27 cellular contexts compared by ENCODE assay signal in genomic region chr18:77020561-77020960, GRCh38.
A peak's percentile ranks its signal among the peaks of the same experiment; 100 is the strongest.
DNase-seq lines count a peak whose midpoint lies in the region; ATAC-seq and TF ChIP-seq lines count a peak whose summit lies in the region.
"Had no signal": no experiment of that assay in that cellular context is flagged by ENCODE, and none has a peak within 500 bp of the region (broad histone marks: within the 10 kb centered on the region; RNA-seq: fewer than 3 reads in every experiment).

No MANE protein-coding gene starts in this region.

- H3K27ac ChIP-seq in HEK293 (ENCODE audit: extremely low read depth, low read depth, low read length) = no peak overlapping the region
- H3K27ac ChIP-seq in caudate nucleus (ENCODE audit: low read depth, low read length) = peak overlapping the region; percentile 96
- H3K27ac ChIP-seq: cardiac muscle cell, heart left ventricle, Peyer's patch, thoracic aorta, VCaP had no signal

- no peak for TF ChIP-seq CTCF in HEK293 (tag by site-specific recombination; IDR thresholded peaks at IDR 0.05)

- H3K4me3 Mint-ChIP-seq in stimulated activated memory B cell treated with anti-CD40 and anti-IgM and Interleukin-4, amounts not matched to agents 10 μg/mL and 1 μg/mL and 100 μg/mL, for 72 hours = no peak overlapping the region
- H3K4me3 Mint-ChIP-seq: activated CD8-positive, alpha-beta memory T cell treated with anti-CD3 and anti-CD28 coated beads, Interleukin-2, amount 10 ng/mL, durations not matched to agents 7 days and 5 days; activated T-cell treated with anti-CD3 and anti-CD28 coated beads, Interleukin-2, amount 50 U/mL, for 4 hours; naive B cell had no signal

- peaks cover 21% of the 10 kb centered on the region for H3K4me1 Mint-ChIP-seq in stimulated activated memory B cell treated with anti-CD40 and anti-IgM and Interleukin-4, amounts not matched to agents 10 μg/mL and 1 μg/mL and 100 μg/mL, for 72 hours

- H3K27ac Mint-ChIP-seq in stimulated activated memory B cell treated with anti-CD40 and anti-IgM and Interleukin-4, amounts not matched to agents 10 μg/mL and 1 μg/mL and 100 μg/mL, for 72 hours = peak overlapping the region; percentile 29
- H3K27ac Mint-ChIP-seq: activated CD8-positive, alpha-beta memory T cell treated with anti-CD3 and anti-CD28 coated beads, Interleukin-2, amount 10 ng/mL, durations not matched to agents 7 days and 5 days had no signal

- no peaks in the 10 kb centered on the region for H3K4me1 ChIP-seq in HEK293 (ENCODE audit: control insufficient read depth, insufficient read depth, low read length)
- H3K4me1 ChIP-seq: HAP-1, Peyer's patch had no signal

- peaks cover 0 to 7% of the 10 kb centered on the region in 2 experiments; a peak in 1 of 3 replicates for H3K36me3 ChIP-seq in HEK293 (ENCODE audit: control insufficient read depth in 2 of 2, insufficient read depth in 1 of 2, low read length in 2 of 2)
- H3K36me3 ChIP-seq: cardiac muscle cell, HAP-1 had no signal

- POLR2A ChIA-PET in HEK293 (lab: Yijun Ruan, JAX) = no interaction called here

- no peak overlapping the region for H3K4me3 ChIP-seq in HEK293 (ENCODE audit: low read depth, low read length)
- H3K4me3 ChIP-seq: cardiac muscle cell, HAP-1, heart left ventricle, Peyer's patch, thoracic aorta had no signal

- peaks cover 68% of the 10 kb centered on the region for H3K36me3 Mint-ChIP-seq in stimulated activated memory B cell treated with anti-CD40 and anti-IgM and Interleukin-4, amounts not matched to agents 10 μg/mL and 1 μg/mL and 100 μg/mL, for 72 hours

- CTCF ChIA-PET in HEK293 (lab: Yijun Ruan, JAX) = no interaction called here

- no peak for ATAC-seq in stimulated activated memory B cell treated with anti-CD40 and anti-IgM and Interleukin-4, amounts not matched to agents 10 μg/mL and 1 μg/mL and 100 μg/mL, for 72 hours
- ATAC-seq in HG03159 (IDR thresholded peaks at IDR 0.05; ENCODE audit: unreplicated experiment) = no peak
- ATAC-seq: activated CD8-positive, alpha-beta memory T cell treated with anti-CD3 and anti-CD28 coated beads, Interleukin-2, amount 10 ng/mL, durations not matched to agents 7 days and 5 days; activated T-cell treated with anti-CD3 and anti-CD28 coated beads, Interleukin-2, amount 50 U/mL, for 4 hours; heart left ventricle; stimulated activated naive CD8-positive, alpha-beta T cell treated with anti-CD3 and anti-CD28 coated beads, Interleukin-15, Interleukin-2, amounts not matched to agents 100 U/mL and 50 U/mL, for 24 hours had no signal

- no peaks in the 10 kb centered on the region for H3K9me3 ChIP-seq in HEK293 (ENCODE audit: control insufficient read depth, insufficient read depth, low read depth, low read length)
- H3K9me3 ChIP-seq: HAP-1, heart left ventricle, Peyer's patch, thoracic aorta had no signal

- peaks cover 6% of the 10 kb centered on the region for H3K9me3 Mint-ChIP-seq in stimulated activated memory B cell treated with anti-CD40 and anti-IgM and Interleukin-4, amounts not matched to agents 10 μg/mL and 1 μg/mL and 100 μg/mL, for 72 hours
- H3K9me3 Mint-ChIP-seq: activated T-cell treated with anti-CD3 and anti-CD28 coated beads, Interleukin-2, amount 50 U/mL, for 4 hours had no signal

- H3K27me3 Mint-ChIP-seq in stimulated activated memory B cell treated with anti-CD40 and anti-IgM and Interleukin-4, amounts not matched to agents 10 μg/mL and 1 μg/mL and 100 μg/mL, for 72 hours = no peaks in the 10 kb centered on the region
- H3K27me3 Mint-ChIP-seq: activated CD8-positive, alpha-beta memory T cell treated with anti-CD3 and anti-CD28 coated beads, Interleukin-2, amount 10 ng/mL, durations not matched to agents 7 days and 5 days; naive B cell had no signal

- DNase-seq in caudate nucleus (lab: John Stamatoyannopoulos, UW) (peak in 25 of 61 donors; percentile 15 to 69 (median 45)), myocyte (ENCODE audit: low read depth) (peak; percentile 85), activated gamma-delta T cell treated with Interleukin-2 at 50 U/mL for 16 hours (no peak), NCI-H510A treated with DMSO at 0.1 percent for 48 hours (lab: John Stamatoyannopoulos, UW) (no peak)
- DNase-seq: activated CD4-positive, alpha-beta T cell treated with anti-CD3 and anti-CD28 coated beads for 48 hours; activated CD8-positive, alpha-beta memory T cell treated with anti-CD3 and anti-CD28 coated beads, Interleukin-2, amount 10 ng/mL, durations not matched to agents 7 days and 5 days; activated T-cell treated with anti-CD3 and anti-CD28 coated beads, Interleukin-2, amount 50 U/mL, for 4 hours; cortex of kidney; DMS79; erythroblast; heart left ventricle; Kasumi-1; kidney; naive B cell; NCI-H1436; NCI-H226; Peyer's patch; SHP77 treated with DMSO at 0.1 percent for 48 hours; stimulated activated naive CD8-positive, alpha-beta T cell treated with anti-CD3 and anti-CD28 coated beads, Interleukin-15, Interleukin-2, amounts not matched to agents 100 U/mL and 50 U/mL, for 24 hours; T-helper 9 cell had no signal

TF ChIP-seq in HEK293, 187 proteins besides CTCF, POLR2A, EP300 and RAD21:
- 0 out of 2 replicates have a peak, but pooled peaks have one; percentile 15 for TF ChIP-seq ZNF600 (tag by site-specific recombination; IDR thresholded peaks at IDR 0.05)
- no peak for TF ChIP-seq SCRT2 (tag by site-specific recombination; IDR thresholded peaks at IDR 0.05)
